Comparison of ENCODE assay signal across 12 cellular contexts in genomic region chr5:74632947-74633356, GRCh38. TPM values are rescaled to one million over a fixed set of nuclear protein-coding genes. Genes with fewer than 3 reads are reported as not detected.
DNase-seq lines count a peak whose midpoint lies in the region; ATAC-seq and TF ChIP-seq lines count a peak whose summit lies in the region.
"Had no signal": no experiment of that assay in that cellular context is flagged by ENCODE, and none has a peak within 500 bp of the region (broad histone marks: within the 10 kb centered on the region; RNA-seq: fewer than 3 reads in every experiment).

No MANE protein-coding gene starts in this region.

- H3K4me1 ChIP-seq in foreskin keratinocyte (peaks cover 44% of the 10 kb centered on the region), smooth muscle cell (ENCODE audit: low read depth) (peaks cover 68% of the 10 kb centered on the region)

- H3K9me3 Mint-ChIP-seq in activated T-helper 17 cell treated with anti-CD3 and anti-CD28 coated beads, Interleukin-2, amount 50 U/mL, for 72 hours: no peaks in the 10 kb centered on the region

- no peak overlapping the region for H3K4me3 ChIP-seq in GM12865 (ENCODE audit: low read depth, low read length)
- no peak overlapping the region for H3K4me3 ChIP-seq in smooth muscle cell

- H3K27ac ChIP-seq in foreskin keratinocyte (peak overlapping the region; percentile 15), smooth muscle cell (ENCODE audit: low read depth) (peak overlapping the region; percentile 57)

- peaks cover 97% of the 10 kb centered on the region for H4K20me1 ChIP-seq in smooth muscle cell (ENCODE audit: low read depth)

- TF ChIP-seq CTCF in GM12865 (IDR thresholded peaks at IDR 0.05; ENCODE audit: insufficient read depth, low read depth, low read length, missing control alignments) (no peak), foreskin keratinocyte (conservative IDR thresholded peaks at IDR 0.05) (no peak), smooth muscle cell (IDR thresholded peaks at IDR 0.05; ENCODE audit: borderline replicate concordance, insufficient read depth, poor library complexity, severe bottlenecking) (no peak)

- H3K79me2 ChIP-seq in smooth muscle cell (ENCODE audit: low read depth): peaks cover 55% of the 10 kb centered on the region

- no peaks in the 10 kb centered on the region for H3K9me3 ChIP-seq in smooth muscle cell (replicated peaks; ENCODE audit: low read depth)

- DNase-seq in GM12865 (ENCODE audit: low read depth) (peak; percentile 72), foreskin keratinocyte (peak; percentile 62 to 82), smooth muscle cell (lab: John Stamatoyannopoulos, UW; ENCODE audit: unreplicated experiment) (no peak), COLO668 (lab: John Stamatoyannopoulos, UW; ENCODE audit: unreplicated experiment) (no peak), Ammon's horn (ENCODE audit: low spot score) (no peak)
- DNase-seq in effector CD4-positive, alpha-beta T cell: no peak
- DNase-seq in stimulated activated CD4-positive, alpha-beta T cell treated with anti-CD3 and anti-CD28 coated beads, Interleukin-2, amount 100 ng/mL, for 48 hours: no peak
- DNase-seq: activated CD4-positive, alpha-beta T cell treated with anti-CD3 and anti-CD28 coated beads for 48 hours; DMS79; KG1; SIG-M5 had no signal

- peaks cover 57% of the 10 kb centered on the region for H3F3A ChIP-seq in smooth muscle cell (ENCODE audit: low read depth)

- no peaks in the 10 kb centered on the region for H3K36me3 Mint-ChIP-seq in activated T-helper 17 cell treated with anti-CD3 and anti-CD28 coated beads, Interleukin-2, amount 50 U/mL, for 72 hours (ENCODE audit: low read depth)

- H3K4me1 Mint-ChIP-seq in activated T-helper 17 cell treated with anti-CD3 and anti-CD28 coated beads, Interleukin-2, amount 50 U/mL, for 72 hours: peaks cover 13% of the 10 kb centered on the region

- no peak overlapping the region for H3K9ac ChIP-seq in smooth muscle cell (ENCODE audit: low read depth)

- 65% methylated on average over 4 of the region's 4 CpGs for WGBS in smooth muscle cell (ENCODE audit: low lambda C conversion rate)

- no peak overlapping the region for H3K4me3 Mint-ChIP-seq in activated T-helper 17 cell treated with anti-CD3 and anti-CD28 coated beads, Interleukin-2, amount 50 U/mL, for 72 hours

- H3K4me2 ChIP-seq in smooth muscle cell: peak overlapping the region; percentile 52

- no peaks in the 10 kb centered on the region for H3K36me3 ChIP-seq in smooth muscle cell (ENCODE audit: low read depth)

- H3K27me3 Mint-ChIP-seq in activated T-helper 17 cell treated with anti-CD3 and anti-CD28 coated beads, Interleukin-2, amount 50 U/mL, for 72 hours: peaks cover 11% of the 10 kb centered on the region

- no peak overlapping the region for H3K27ac Mint-ChIP-seq in activated T-helper 17 cell treated with anti-CD3 and anti-CD28 coated beads, Interleukin-2, amount 50 U/mL, for 72 hours

- no peak overlapping the region for H2AFZ ChIP-seq in smooth muscle cell (ENCODE audit: low read depth)

- ATAC-seq in activated T-helper 17 cell treated with anti-CD3 and anti-CD28 coated beads, Interleukin-2, amount 50 U/mL, for 72 hours (replicated peaks): peak; percentile 31
- ATAC-seq in foreskin keratinocyte: peak; percentile 73

- H3K27me3 ChIP-seq in foreskin keratinocyte (no peaks in the 10 kb centered on the region), smooth muscle cell (ENCODE audit: low read depth) (no peaks in the 10 kb centered on the region)

RNA-seq across cellular contexts. Expression of gene ENC1, which starts 7.6 kb away (rescaled TPM):
- total RNA-seq in activated T-helper 17 cell treated with anti-CD3 and anti-CD28 coated beads, Interleukin-2, amount 50 U/mL, for 72 hours: under 1 TPM; 0.42 to 0.89 TPM
- 46.5 and 52.3 TPM in 2 replicates for total RNA-seq in foreskin keratinocyte
- 14.5 and 15.5 TPM in 2 replicates for polyA plus RNA-seq in foreskin keratinocyte
- total RNA-seq in smooth muscle cell: 110 and 117 TPM in 2 replicates
- polyA plus RNA-seq in smooth muscle cell: 17.4 and 73.4 TPM in 2 replicates

RNA-seq across cellular contexts. Expression of gene HEXB, which starts 52.1 kb away (rescaled TPM):
- total RNA-seq in activated T-helper 17 cell treated with anti-CD3 and anti-CD28 coated beads, Interleukin-2, amount 50 U/mL, for 72 hours: 10 to 100 TPM; 42.4 to 79.0 TPM
- 111 and 129 TPM in 2 replicates for total RNA-seq in foreskin keratinocyte
- 106 and 122 TPM in 2 replicates for polyA plus RNA-seq in foreskin keratinocyte
- total RNA-seq in smooth muscle cell: 109 and 111 TPM in 2 replicates
- 102 and 108 TPM in 2 replicates for polyA plus RNA-seq in smooth muscle cell

Comparison
In these comparisons a context has a peak if more than half of its experiments do, and no peak if none do; other contexts are left out.
1. DNase-seq: peak in GM12865 (single experiment) and foreskin keratinocyte (2 of 2); none in smooth muscle cell (single experiment), COLO668 (single experiment), effector CD4-positive, alpha-beta T cell (single experiment), Ammon's horn (single experiment) and stimulated activated CD4-positive, alpha-beta T cell treated with anti-CD3 and anti-CD28 coated beads, Interleukin-2, amount 100 ng/mL, for 48 hours (0 of 2).
2. RNA of gene ENC1, which starts 7.6 kb away (total RNA-seq): 110 to 117 TPM in smooth muscle cell and 46.5 to 52.3 TPM in foreskin keratinocyte; 0.42 to 0.89 TPM in activated T-helper 17 cell treated with anti-CD3 and anti-CD28 coated beads, Interleukin-2, amount 50 U/mL, for 72 hours; every median in the first group is over 10 times any median in the second.